Comparison of ENCODE assay signal across 11 cellular contexts in genomic region chr20:17542993-17543412, GRCh38. TPM values are rescaled to one million over a fixed set of nuclear protein-coding genes. Genes with fewer than 3 reads are reported as not detected.
A peak's percentile ranks its signal among the peaks of the same experiment; 100 is the strongest.
DNase-seq lines count a peak whose midpoint lies in the region; ATAC-seq and TF ChIP-seq lines count a peak whose summit lies in the region.
"Had no signal": no experiment of that assay in that cellular context is flagged by ENCODE, and none has a peak within 500 bp of the region (broad histone marks: within the 10 kb centered on the region; RNA-seq: fewer than 3 reads in every experiment).

No MANE protein-coding gene starts in this region.

- TF ChIP-seq CTCF in body of pancreas (IDR thresholded peaks at IDR 0.05) (no peak), gastrocnemius medialis (IDR thresholded peaks at IDR 0.05 in 4 of 5, conservative IDR thresholded peaks at IDR 0.05 in 1 of 5) (no peak)

- no peak overlapping the region for H3K4me3 Mint-ChIP-seq in stimulated activated memory B cell treated with anti-CD40 and anti-IgM and Interleukin-4, amounts not matched to agents 10 μg/mL and 1 μg/mL and 100 μg/mL, for 72 hours

- no peaks in the 10 kb centered on the region for H3K36me3 Mint-ChIP-seq in stimulated activated memory B cell treated with anti-CD40 and anti-IgM and Interleukin-4, amounts not matched to agents 10 μg/mL and 1 μg/mL and 100 μg/mL, for 72 hours

- H3K27ac ChIP-seq in body of pancreas: peak overlapping the region in 1 of 4 donors; percentile 49
- H3K27ac ChIP-seq in gastrocnemius medialis: peak overlapping the region; percentile 26 to 53 (median 46)
- H3K27ac ChIP-seq: WERI-Rb-1 had no signal

- H3K4me3 ChIP-seq in body of pancreas (no peak overlapping the region), gastrocnemius medialis (no peak overlapping the region)

- peak; percentile 44 for ATAC-seq in body of pancreas
- ATAC-seq in left ventricle myocardium superior: peak; percentile 83
- peak; percentile 61 to 69 for ATAC-seq in gastrocnemius medialis
- ATAC-seq in stimulated activated memory B cell treated with anti-CD40 and anti-IgM and Interleukin-4, amounts not matched to agents 10 μg/mL and 1 μg/mL and 100 μg/mL, for 72 hours: no peak
- ATAC-seq in activated CD4-positive, CD25-positive, alpha-beta regulatory T cell treated with anti-CD3 and anti-CD28 coated beads, Interleukin-2, amount 50 U/mL, for 24 hours: no peak

- in situ Hi-C loops in gastrocnemius medialis (cut with MboI; ENCODE audit: low sequenced_read_pairs in 4 of 4): loop anchor here in 1 of 4 donors (25.0 kb wide), 1 partner anchor 394 kb away; no protein-coding TSS in a partner anchor

- H3K4me1 Mint-ChIP-seq in stimulated activated memory B cell treated with anti-CD40 and anti-IgM and Interleukin-4, amounts not matched to agents 10 μg/mL and 1 μg/mL and 100 μg/mL, for 72 hours: peaks cover 9% of the 10 kb centered on the region

- H3K4me1 ChIP-seq in body of pancreas: peaks cover 22% of the 10 kb centered on the region
- H3K4me1 ChIP-seq in gastrocnemius medialis: no peaks in the 10 kb centered on the region

- H3K27me3 Mint-ChIP-seq in stimulated activated memory B cell treated with anti-CD40 and anti-IgM and Interleukin-4, amounts not matched to agents 10 μg/mL and 1 μg/mL and 100 μg/mL, for 72 hours: peaks cover 40% of the 10 kb centered on the region

- H3K27ac Mint-ChIP-seq in stimulated activated memory B cell treated with anti-CD40 and anti-IgM and Interleukin-4, amounts not matched to agents 10 μg/mL and 1 μg/mL and 100 μg/mL, for 72 hours: no peak overlapping the region

- TF ChIP-seq POLR2A in body of pancreas (IDR thresholded peaks at IDR 0.05): no peak
- no peak for TF ChIP-seq POLR2A in gastrocnemius medialis (IDR thresholded peaks at IDR 0.05)

- intact Hi-C loops in body of pancreas (cut with DNase I) (no loop called here), left ventricle myocardium superior (cut with micrococcal nuclease) (no loop called here), gastrocnemius medialis (cut with DNase I; ENCODE audit: low total_unique reads) (loop anchor here (2.0 kb wide), 1 partner anchor 28 kb away; the partner anchor contains the start of gene DSTN)

- H3K36me3 ChIP-seq in body of pancreas (replicated peaks in 1 of 2; ENCODE audit: insufficient read depth in 1 of 2, low read depth in 2 of 2) (no peaks in the 10 kb centered on the region), gastrocnemius medialis (no peaks in the 10 kb centered on the region)
- H3K36me3 ChIP-seq: WERI-Rb-1 had no signal

- peak; percentile 97 for DNase-seq in EH (ENCODE audit: low read depth)
- no peak for DNase-seq in body of pancreas
- no peak for DNase-seq in left ventricle myocardium superior
- no peak for DNase-seq in gastrocnemius medialis
- no peak for DNase-seq in LoVo (ENCODE audit: low spot score)
- DNase-seq in COLO668 (lab: John Stamatoyannopoulos, UW; ENCODE audit: unreplicated experiment): no peak
- DNase-seq: activated gamma-delta T cell treated with Interleukin-2 at 50 U/mL for 16 hours, COR-L47, WERI-Rb-1 had no signal

- H3K9me3 ChIP-seq in body of pancreas (no peaks in the 10 kb centered on the region), gastrocnemius medialis (no peaks in the 10 kb centered on the region)

- no peaks in the 10 kb centered on the region for H3K27me3 ChIP-seq in body of pancreas
- H3K27me3 ChIP-seq in gastrocnemius medialis: peaks cover 0 to 2% (median 0%) of the 10 kb centered on the region in 3 donors

- no peaks in the 10 kb centered on the region for H3K9me3 Mint-ChIP-seq in stimulated activated memory B cell treated with anti-CD40 and anti-IgM and Interleukin-4, amounts not matched to agents 10 μg/mL and 1 μg/mL and 100 μg/mL, for 72 hours

- 69 to 76% methylated on average over 4 of the region's 4 CpGs for WGBS in body of pancreas, 2 donors

RNA-seq across cellular contexts. Expression of gene BFSP1, which starts 11.8 kb away (rescaled TPM):
- under 1 TPM; 0.52 to 0.99 TPM for total RNA-seq in body of pancreas
- 0.55 TPM for total RNA-seq in left ventricle myocardium superior
- under 1 TPM in 2 of 4 donors, not detected in 2; 0.18 to 0.46 TPM for total RNA-seq in gastrocnemius medialis

RNA-seq across cellular contexts. Expression of gene DSTN, which starts 26.9 kb away (rescaled TPM):
- total RNA-seq in body of pancreas: 100 to 1,000 TPM; 103 to 464 TPM
- 836 TPM for total RNA-seq in left ventricle myocardium superior
- 100 to 1,000 TPM in 1 of 4 donors, 10 to 100 TPM in 3; 79.2 to 128 (median 88.5) TPM for total RNA-seq in gastrocnemius medialis

Comparison
In these comparisons a context has a peak if more than half of its experiments do, and no peak if none do; other contexts are left out.
1. ATAC-seq: peak in body of pancreas (single experiment), left ventricle myocardium superior (single experiment) and gastrocnemius medialis (2 of 2); none in stimulated activated memory B cell treated with anti-CD40 and anti-IgM and Interleukin-4, amounts not matched to agents 10 μg/mL and 1 μg/mL and 100 μg/mL, for 72 hours (single experiment) and activated CD4-positive, CD25-positive, alpha-beta regulatory T cell treated with anti-CD3 and anti-CD28 coated beads, Interleukin-2, amount 50 U/mL, for 24 hours (0 of 2).